In the genomic region with DNA sequence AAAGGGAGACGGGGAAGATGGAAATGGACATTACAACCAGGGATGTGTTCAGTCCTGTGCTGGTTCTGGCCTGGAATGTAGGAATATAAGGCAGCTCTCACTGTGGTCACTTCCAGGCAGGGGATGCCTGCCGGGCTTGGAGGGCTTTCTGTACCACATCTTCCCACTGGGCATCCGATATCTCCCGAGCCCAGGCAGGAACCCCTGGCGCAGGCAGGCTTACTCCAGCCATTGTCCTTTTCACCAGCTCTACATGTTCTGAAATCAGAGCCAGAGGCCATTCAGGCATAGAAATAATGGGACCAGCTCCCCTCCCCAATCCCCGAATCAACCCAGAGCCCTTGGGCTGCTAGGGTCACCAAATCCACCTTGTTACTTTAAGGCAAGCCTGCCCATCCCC, we compare ENCODE assay signal across 9 cellular contexts. TPM values are rescaled to one million over a fixed set of nuclear protein-coding genes. Genes with fewer than 3 reads are reported as not detected.
DNase-seq lines count a peak whose midpoint lies in the region; ATAC-seq and TF ChIP-seq lines count a peak whose summit lies in the region.
"Had no signal": no experiment of that assay in that cellular context is flagged by ENCODE, and none has a peak within 500 bp of the region (broad histone marks: within the 10 kb centered on the region; RNA-seq: fewer than 3 reads in every experiment).

No MANE protein-coding gene starts in this region.

- H3K27ac Mint-ChIP-seq in Caco-2 (ENCODE audit: unreplicated experiment) (peak overlapping the region; percentile 80), nephron progenitor cell (no peak overlapping the region)

- H3K4me3 ChIP-seq in Caco-2 (ENCODE audit: low read depth, low read length) (no peak overlapping the region), MM.1S (ENCODE audit: low read length) (peak overlapping the region; percentile 96), coronary artery (peak overlapping the region; percentile 89)

- H4K20me1 ChIP-seq in MM.1S (ENCODE audit: insufficient read depth, low read length): no peaks in the 10 kb centered on the region

- H3K36me3 ChIP-seq in Caco-2 (ENCODE audit: control insufficient read depth, insufficient read depth, low read length): peaks cover 3% of the 10 kb centered on the region
- no peaks in the 10 kb centered on the region; the same call in 1 of the 2 replicates for H3K36me3 ChIP-seq in MM.1S (replicated peaks; ENCODE audit: insufficient read depth, low read length)

- peaks cover 54% of the 10 kb centered on the region for H3K79me2 ChIP-seq in MM.1S (ENCODE audit: low read length)

- H3K9me3 Mint-ChIP-seq in Caco-2 (ENCODE audit: unreplicated experiment): no peaks in the 10 kb centered on the region
- no peaks in the 10 kb centered on the region for H3K9me3 Mint-ChIP-seq in nephron progenitor cell

- CTCF ChIA-PET in Caco-2 (lab: Charles Lee): interaction anchor here (0.9 kb wide), 1 partner anchor 41 kb away, joined by 3 read pairs; a partner anchor contains a TSS

- H3K27me3 ChIP-seq in Caco-2 (replicated peaks; ENCODE audit: control insufficient read depth, insufficient read depth, low read length) (no peaks in the 10 kb centered on the region), MM.1S (replicated peaks; ENCODE audit: insufficient read depth, low read length) (no peaks in the 10 kb centered on the region)

- ATAC-seq in left ventricle myocardium superior: no peak
- no peak for ATAC-seq in GM18858 (IDR thresholded peaks at IDR 0.05; ENCODE audit: unreplicated experiment)
- ATAC-seq in HG03025 (IDR thresholded peaks at IDR 0.05; ENCODE audit: low FRiP score, unreplicated experiment): no peak

- intact Hi-C loops in Caco-2 (cut with micrococcal nuclease; ENCODE audit: unreplicated experiment): no loop called here
- intact Hi-C loops in left ventricle myocardium superior (cut with micrococcal nuclease): no loop called here

- H3K36me3 Mint-ChIP-seq in Caco-2 (ENCODE audit: insufficient read depth, unreplicated experiment) (peaks cover 49% of the 10 kb centered on the region), nephron progenitor cell (ENCODE audit: low read depth) (peaks cover 22% of the 10 kb centered on the region)

- H2AFZ ChIP-seq in MM.1S (ENCODE audit: low read length): no peak overlapping the region

- H3K9me3 ChIP-seq in Caco-2: no peaks in the 10 kb centered on the region
- H3K9me3 ChIP-seq in MM.1S (replicated peaks; ENCODE audit: insufficient read depth, low read length): no peaks in the 10 kb centered on the region

- no peak for DNase-seq in Caco-2
- DNase-seq in MM.1S: no peak
- DNase-seq in coronary artery (ENCODE audit: low spot score): no peak
- DNase-seq in nephron progenitor cell: no peak
- DNase-seq in SW480 (ENCODE audit: low spot score): no peak
- DNase-seq in left ventricle myocardium superior: no peak
- DNase-seq: activated effector memory CD4-positive, alpha-beta T cell treated with Interleukin-2 at 50 U/mL for 16 hours had no signal

- H3K9ac ChIP-seq in MM.1S (ENCODE audit: low read length): peak overlapping the region; percentile 84; the same call in 1 of the 2 replicates

- no peaks in the 10 kb centered on the region for H3K9me2 ChIP-seq in MM.1S (replicated peaks; ENCODE audit: insufficient read depth, low read length)

- TF ChIP-seq CTCF in Caco-2 (IDR thresholded peaks at IDR 0.05; ENCODE audit: insufficient read depth in 1 of 2, low read depth in 1 of 2, low read length in 1 of 2, severe bottlenecking in 1 of 2, unreplicated experiment in 1 of 2): no peak
- TF ChIP-seq CTCF in MM.1S (IDR thresholded peaks at IDR 0.05; ENCODE audit: low read length): no peak
- no peak for TF ChIP-seq CTCF in coronary artery (IDR thresholded peaks at IDR 0.05)
- TF ChIP-seq CTCF in nephron progenitor cell (IDR thresholded peaks at IDR 0.05): no peak

- H3K4me1 ChIP-seq in Caco-2 (0 out of 2 replicates have a peak, but pooled peaks cover 4% of the 10 kb centered on the region), MM.1S (ENCODE audit: low read length) (peaks cover 9% of the 10 kb centered on the region; the same call in 1 of the 2 replicates)

- H3K27ac ChIP-seq in MM.1S (ENCODE audit: low read length) (no peak overlapping the region), coronary artery (no peak overlapping the region)

- peak overlapping the region; percentile 89 for H3K4me3 Mint-ChIP-seq in Caco-2 (ENCODE audit: unreplicated experiment)
- H3K4me3 Mint-ChIP-seq in nephron progenitor cell: peak overlapping the region; percentile 93

- POLR2A ChIA-PET in Caco-2 (lab: Charles Lee): no interaction called here

- H3K4me1 Mint-ChIP-seq in Caco-2 (ENCODE audit: low read depth, unreplicated experiment): peaks cover 21% of the 10 kb centered on the region
- peaks cover 57% of the 10 kb centered on the region for H3K4me1 Mint-ChIP-seq in nephron progenitor cell

- no TSS peak for BruUV-seq in Caco-2 (replicated peaks; lab: Mats Ljungman, UMichigan)

- no peaks in the 10 kb centered on the region for H3F3A ChIP-seq in MM.1S (ENCODE audit: insufficient read depth, low read length)

- no peaks in the 10 kb centered on the region for H3K27me3 Mint-ChIP-seq in Caco-2 (ENCODE audit: insufficient read depth, unreplicated experiment)
- no peaks in the 10 kb centered on the region for H3K27me3 Mint-ChIP-seq in nephron progenitor cell (ENCODE audit: low read depth, poor library complexity)

- H3K4me2 ChIP-seq in MM.1S (ENCODE audit: low read depth, low read length): peak overlapping the region; percentile 99

RNA-seq across cellular contexts. Expression of a gene that starts 1.4 kb away (rescaled TPM):
- total RNA-seq in Caco-2 (2022) (60.3 and 62.3 TPM in 2 replicates), left ventricle myocardium superior (28.7 TPM)

RNA-seq across cellular contexts. Expression of a gene that starts 1.7 kb away (rescaled TPM):
- 62.9 and 66.8 TPM in 2 replicates for total RNA-seq in Caco-2 (2022)
- total RNA-seq in left ventricle myocardium superior: 167 TPM

RNA-seq across cellular contexts. Expression of a gene that starts 9.1 kb away (rescaled TPM):
- total RNA-seq in Caco-2 (2022) (71.0 and 74.9 TPM in 2 replicates), left ventricle myocardium superior (27.6 TPM)

RNA-seq across cellular contexts. Expression of a gene that starts 28.0 kb away (rescaled TPM):
- 44.4 and 45.0 TPM in 2 replicates for total RNA-seq in Caco-2 (2022)
- total RNA-seq in left ventricle myocardium superior: 40.3 TPM

RNA-seq across cellular contexts. Expression of a gene that starts 33.4 kb away (rescaled TPM):
- 6.9 and 8.2 TPM in 2 replicates for total RNA-seq in Caco-2 (2022)
- 27.8 TPM for total RNA-seq in left ventricle myocardium superior
